ENCODE assay signal across 15 cellular contexts in genomic region chr7:121273467-121274167, GRCh38. TPM values are rescaled to one million over a fixed set of nuclear protein-coding genes. Genes with fewer than 3 reads are reported as not detected.
DNase-seq lines count a peak whose midpoint lies in the region; ATAC-seq and TF ChIP-seq lines count a peak whose summit lies in the region.
"Had no signal": no experiment of that assay in that cellular context is flagged by ENCODE, and none has a peak within 500 bp of the region (broad histone marks: within the 10 kb centered on the region; RNA-seq: fewer than 3 reads in every experiment).

No MANE protein-coding gene starts in this region.

- peak; percentile 68 for DNase-seq in RPMI8226
- peak; percentile 62 for DNase-seq in myocyte (ENCODE audit: low read depth)
- no peak for DNase-seq in epidermal melanocyte (ENCODE audit: insufficient read length, low spot score)
- DNase-seq in gastrocnemius medialis, result no peak
- DNase-seq in HCEC 1CT, result no peak
- DNase-seq: activated CD4-positive, CD25-positive, alpha-beta regulatory T cell; activated naive CD4-positive, alpha-beta T cell treated with anti-CD3 and anti-CD28 coated beads, Interleukin-2, amount 50 U/mL, for 16 hours; heart right ventricle; naive B cell; NCI-H446; stimulated activated CD4-positive, alpha-beta T cell treated with anti-CD3 and anti-CD28 coated beads, Interleukin-2, amount 100 ng/mL, for 48 hours had no signal

- intact Hi-C loops in gastrocnemius medialis (cut with DNase I; ENCODE audit: low total_unique reads), result no loop called here

- H3K4me3 ChIP-seq in gastrocnemius medialis, result no peak overlapping the region
- H3K4me3 ChIP-seq: heart right ventricle had no signal

- peak overlapping the region in 1 of 4 donors; percentile 1 for H3K27ac ChIP-seq in gastrocnemius medialis
- H3K27ac ChIP-seq: C4-2B, heart right ventricle had no signal

- H3K27me3 ChIP-seq in gastrocnemius medialis, result no peaks in the 10 kb centered on the region
- H3K27me3 ChIP-seq: heart right ventricle had no signal

- no peaks in the 10 kb centered on the region for H3K9me3 ChIP-seq in gastrocnemius medialis

- peak; percentile 40 for ATAC-seq in GM19328 (IDR thresholded peaks at IDR 0.05; ENCODE audit: unreplicated experiment)
- ATAC-seq in HG02870 (IDR thresholded peaks at IDR 0.05; ENCODE audit: unreplicated experiment), result peak; percentile 18
- ATAC-seq in HG02970 (IDR thresholded peaks at IDR 0.05; ENCODE audit: low FRiP score, unreplicated experiment), result no peak
- ATAC-seq in gastrocnemius medialis, result no peak
- ATAC-seq: heart right ventricle had no signal

- no peak for TF ChIP-seq POLR2A in gastrocnemius medialis (IDR thresholded peaks at IDR 0.05)

- peaks cover 0 to 11% of the 10 kb centered on the region in 2 donors for H3K36me3 ChIP-seq in gastrocnemius medialis

- in situ Hi-C loops in gastrocnemius medialis (cut with MboI; ENCODE audit: low sequenced_read_pairs in 4 of 4), result no loop called here

- no peak for TF ChIP-seq CTCF in gastrocnemius medialis (IDR thresholded peaks at IDR 0.05 in 4 of 5, conservative IDR thresholded peaks at IDR 0.05 in 1 of 5)

- peaks cover 0 to 3% of the 10 kb centered on the region in 2 donors for H3K4me1 ChIP-seq in gastrocnemius medialis

RNA-seq across cellular contexts. Expression of gene WNT16, which starts 55.2 kb away (rescaled TPM):
- total RNA-seq in myocyte (0.05 TPM in 1 of 2 replicates, not detected in the other), gastrocnemius medialis (1 to 10 TPM in 1 of 4 donors, not detected in 3; 1.5 TPM)
- polyA plus RNA-seq in myocyte (2012), result 0.06 TPM
- total RNA-seq: heart right ventricle had no signal
- polyA plus RNA-seq: heart right ventricle had no signal

Comparison
In these comparisons a context has a peak if more than half of its experiments do, and no peak if none do; other contexts are left out.
1. ATAC-seq: peak in GM19328 (single experiment) and HG02870 (single experiment); none in HG02970 (single experiment) and gastrocnemius medialis (0 of 2).
2. DNase-seq: peak in RPMI8226 (single experiment) and myocyte (single experiment); none in epidermal melanocyte (single experiment), gastrocnemius medialis (0 of 2) and HCEC 1CT (single experiment).